ENCODE assay signal across 15 cellular contexts in genomic region chr18:49226935-49227334, GRCh38.
"Had no signal": no experiment of that assay in that cellular context is flagged by ENCODE, and none has a peak within 500 bp of the region (broad histone marks: within the 10 kb centered on the region; RNA-seq: fewer than 3 reads in every experiment).

No MANE protein-coding gene starts in this region.

- H3K27ac Mint-ChIP-seq: activated CD8-positive, alpha-beta memory T cell treated with anti-CD3 and anti-CD28 coated beads, Interleukin-2, amount 10 ng/mL, durations not matched to agents 7 days and 5 days; progenitor cell of endocrine pancreas; stimulated activated naive CD8-positive, alpha-beta T cell treated with anti-CD3 and anti-CD28 coated beads, Interleukin-15, Interleukin-2, amounts not matched to agents 100 ng/mL and 50 ng/mL, for 24 hours had no signal

- H3K4me3 Mint-ChIP-seq: activated CD8-positive, alpha-beta memory T cell treated with anti-CD3 and anti-CD28 coated beads, Interleukin-2, amount 10 ng/mL, durations not matched to agents 7 days and 5 days; activated T-cell treated with anti-CD3 and anti-CD28 coated beads, Interleukin-2, amount 50 U/mL, for 4 hours; central memory CD8-positive, alpha-beta T cell; stimulated activated naive CD8-positive, alpha-beta T cell treated with anti-CD3 and anti-CD28 coated beads, Interleukin-15, Interleukin-2, amounts not matched to agents 100 ng/mL and 50 ng/mL, for 24 hours had no signal

- H3K27ac ChIP-seq: brain microvascular endothelial cell, right atrium auricular region, suprapubic skin, upper lobe of left lung had no signal

- H3K9me3 ChIP-seq: right atrium auricular region, suprapubic skin, upper lobe of left lung had no signal

- H3K9me3 Mint-ChIP-seq: activated T-cell treated with anti-CD3 and anti-CD28 coated beads, Interleukin-2, amount 50 U/mL, for 4 hours; central memory CD8-positive, alpha-beta T cell had no signal

- DNase-seq: activated gamma-delta T cell; anterior cingulate cortex; brain microvascular endothelial cell; effector CD8-positive, alpha-beta T cell; kidney glomerular epithelial cell; mesendoderm; upper lobe of left lung had no signal

- H3K27me3 ChIP-seq: brain microvascular endothelial cell, right atrium auricular region, suprapubic skin, upper lobe of left lung had no signal

- H3K4me3 ChIP-seq: right atrium auricular region, skin epidermis, suprapubic skin, upper lobe of left lung had no signal

- H3K36me3 ChIP-seq: brain microvascular endothelial cell, right atrium auricular region, suprapubic skin, upper lobe of left lung had no signal

- H3K27me3 Mint-ChIP-seq: activated CD8-positive, alpha-beta memory T cell treated with anti-CD3 and anti-CD28 coated beads, Interleukin-2, amount 10 ng/mL, durations not matched to agents 7 days and 5 days; central memory CD8-positive, alpha-beta T cell; progenitor cell of endocrine pancreas; stimulated activated naive CD8-positive, alpha-beta T cell treated with anti-CD3 and anti-CD28 coated beads, Interleukin-15, Interleukin-2, amounts not matched to agents 100 ng/mL and 50 ng/mL, for 24 hours had no signal
